15 cellular contexts compared by ENCODE assay signal in the genomic region with DNA sequence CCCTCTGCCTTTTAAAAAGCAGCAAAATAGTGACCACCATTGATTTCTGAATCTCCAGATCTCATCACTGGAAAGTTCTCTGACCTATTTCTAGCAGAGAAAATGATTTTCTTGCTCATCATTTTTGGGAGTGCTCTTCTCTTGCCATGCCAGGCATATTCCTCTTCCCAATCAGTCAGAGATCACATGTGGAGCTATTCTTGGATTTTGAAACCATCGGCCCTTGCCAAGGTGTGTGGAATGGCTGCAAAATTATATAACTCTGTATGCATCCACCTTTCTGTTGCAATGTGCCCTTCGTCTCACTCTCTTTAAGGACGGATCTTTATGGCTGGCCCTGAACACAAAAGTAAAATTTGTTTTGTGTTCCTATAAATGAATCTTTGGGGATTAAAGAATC. TPM values are rescaled to one million over a fixed set of nuclear protein-coding genes. Genes with fewer than 3 reads are reported as not detected.
A peak's percentile ranks its signal among the peaks of the same experiment; 100 is the strongest.
DNase-seq lines count a peak whose midpoint lies in the region; ATAC-seq and TF ChIP-seq lines count a peak whose summit lies in the region.
"Had no signal": no experiment of that assay in that cellular context is flagged by ENCODE, and none has a peak within 500 bp of the region (broad histone marks: within the 10 kb centered on the region; RNA-seq: fewer than 3 reads in every experiment).

No MANE protein-coding gene starts in this region.

- no peaks in the 10 kb centered on the region for H3K27me3 ChIP-seq in body of pancreas
- H3K27me3 ChIP-seq: BLaER1 had no signal

- H3K27me3 Mint-ChIP-seq in T-helper 17 cell (no peaks in the 10 kb centered on the region), neural crest cell (ENCODE audit: low read depth) (peaks cover 14% of the 10 kb centered on the region)

- WGBS in body of pancreas, 2 donors = 54 to 65% methylated on average over 3 of the region's 3 CpGs

- H3K27ac ChIP-seq in body of pancreas = no peak overlapping the region
- H3K27ac ChIP-seq: BLaER1 had no signal

- TF ChIP-seq POLR2A in body of pancreas (IDR thresholded peaks at IDR 0.05) = no peak

- H3K27ac Mint-ChIP-seq in T-helper 17 cell = peak overlapping the region; percentile 16
- peak overlapping the region; percentile 43 for H3K27ac Mint-ChIP-seq in neural crest cell (ENCODE audit: unreplicated experiment)
- H3K27ac Mint-ChIP-seq: CD8-positive, alpha-beta memory T cell; H9 had no signal

- H3K4me3 ChIP-seq in body of pancreas = no peak overlapping the region
- H3K4me3 ChIP-seq: BLaER1 had no signal

- no peak overlapping the region for H3K4me3 Mint-ChIP-seq in T-helper 17 cell
- no peak overlapping the region for H3K4me3 Mint-ChIP-seq in neural crest cell
- H3K4me3 Mint-ChIP-seq: CD8-positive, alpha-beta memory T cell; H9 had no signal

- TF ChIP-seq CTCF in neural crest cell (conservative IDR thresholded peaks at IDR 0.05) = no peak
- no peak for TF ChIP-seq CTCF in body of pancreas (IDR thresholded peaks at IDR 0.05)

- DNase-seq in Right ventricle myocardium inferior (ENCODE audit: missing footprints) (no peak), cardiac septum (ENCODE audit: low spot score) (no peak), T-helper 17 cell (no peak), left cardiac atrium (no peak), neural crest cell (ENCODE audit: low read depth, low spot score) (no peak), SW480 (ENCODE audit: low spot score) (no peak), body of pancreas (no peak), germinal center (ENCODE audit: low spot score) (no peak)
- DNase-seq: 8988T; AML-193; Caco-2; CD8-positive, alpha-beta memory T cell; GOT3; H9 had no signal

- H3K36me3 Mint-ChIP-seq in T-helper 17 cell (ENCODE audit: low read depth) (peaks cover 2% of the 10 kb centered on the region), neural crest cell (ENCODE audit: low read depth) (no peaks in the 10 kb centered on the region)
- H3K36me3 Mint-ChIP-seq: CD8-positive, alpha-beta memory T cell had no signal

- H3K36me3 ChIP-seq in body of pancreas (replicated peaks in 1 of 2; ENCODE audit: insufficient read depth in 1 of 2, low read depth in 2 of 2) = no peaks in the 10 kb centered on the region
- H3K36me3 ChIP-seq: BLaER1 had no signal

- H3K4me1 Mint-ChIP-seq in T-helper 17 cell (peaks cover 16% of the 10 kb centered on the region), neural crest cell (no peaks in the 10 kb centered on the region)
- H3K4me1 Mint-ChIP-seq: H9 had no signal

- H3K9me3 ChIP-seq in T-helper 17 cell (ENCODE audit: control insufficient read depth, low read length, poor library complexity, severe bottlenecking) (no peaks in the 10 kb centered on the region), body of pancreas (no peaks in the 10 kb centered on the region)
- H3K9me3 ChIP-seq: Caco-2 had no signal

- peak; percentile 62 for ATAC-seq in Right ventricle myocardium inferior
- no peak for ATAC-seq in T-helper 17 cell
- peak; percentile 58 to 85 for ATAC-seq in left cardiac atrium
- ATAC-seq in body of pancreas = no peak

- no peaks in the 10 kb centered on the region for H3K9me3 Mint-ChIP-seq in neural crest cell
- H3K9me3 Mint-ChIP-seq: H9 had no signal

- intact Hi-C loops in Right ventricle myocardium inferior (cut with DNase I) = loop anchor here (10.0 kb wide), 1 partner anchor 158 kb away; a partner anchor contains a TSS
- intact Hi-C loops in cardiac septum (cut with DNase I) = no loop called here
- intact Hi-C loops in left cardiac atrium (cut with DNase I) = loop anchor here in 1 of 2 donors (5.0 kb wide), 1 partner anchor 76 kb away; no protein-coding TSS in a partner anchor
- intact Hi-C loops in body of pancreas (cut with DNase I) = no loop called here

- peaks cover 3% of the 10 kb centered on the region for H3K4me1 ChIP-seq in body of pancreas
- H3K4me1 ChIP-seq: Caco-2 had no signal

RNA-seq across cellular contexts. Expression of a gene that starts 25.5 kb away (rescaled TPM):
- 1,958 TPM for total RNA-seq in Right ventricle myocardium inferior
- 1,416 TPM for total RNA-seq in cardiac septum
- 100 to 1,000 TPM; 767 to 787 TPM for total RNA-seq in T-helper 17 cell
- 1,000 to 10,000 TPM; 1,145 to 1,293 TPM for total RNA-seq in left cardiac atrium
- total RNA-seq in neural crest cell = 1,356 and 1,383 TPM in 2 replicates
- 100 to 1,000 TPM; 121 to 194 TPM for total RNA-seq in body of pancreas

Comparison
In these comparisons a context has a peak if more than half of its experiments do, and no peak if none do; other contexts are left out.
1. ATAC-seq: peak in Right ventricle myocardium inferior (single experiment) and left cardiac atrium (2 of 2); none in T-helper 17 cell (single experiment) and body of pancreas (single experiment).